10 cellular contexts compared by ENCODE assay signal in the genomic region with DNA sequence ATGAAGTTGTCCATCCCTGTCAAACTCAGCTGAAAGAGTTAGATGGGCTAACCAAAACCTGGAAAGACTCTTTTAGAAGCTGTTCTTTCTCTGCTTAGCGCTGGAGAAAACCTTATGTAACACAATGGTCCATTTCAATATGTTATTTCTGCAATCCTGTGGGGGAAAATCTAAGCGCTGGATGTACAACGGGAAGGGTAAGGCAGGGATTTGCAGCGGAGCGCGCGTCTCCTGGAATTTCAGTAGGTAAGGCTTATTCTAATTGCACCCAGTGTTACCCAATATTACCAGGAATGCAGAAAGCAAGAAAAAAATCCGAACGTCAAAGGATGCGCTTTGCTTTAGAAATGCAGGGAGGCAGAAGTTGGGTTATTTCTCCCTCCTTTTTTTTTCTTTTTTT. TPM values are rescaled to one million over a fixed set of nuclear protein-coding genes. Genes with fewer than 3 reads are reported as not detected.
DNase-seq lines count a peak whose midpoint lies in the region; ATAC-seq and TF ChIP-seq lines count a peak whose summit lies in the region.
"Had no signal": no experiment of that assay in that cellular context is flagged by ENCODE, and none has a peak within 500 bp of the region (broad histone marks: within the 10 kb centered on the region; RNA-seq: fewer than 3 reads in every experiment).

No MANE protein-coding gene starts in this region.

- H3K9me3 Mint-ChIP-seq in neural crest cell, result no peaks in the 10 kb centered on the region

- peak overlapping the region; percentile 46 for H3K4me3 ChIP-seq in right cardiac atrium (ENCODE audit: low read length)
- peak overlapping the region; percentile 7 to 76 for H3K4me3 ChIP-seq in esophagus (ENCODE audit: low read depth in 1 of 2, low read length in 2 of 2)

- peaks cover 23% of the 10 kb centered on the region for H3K4me1 Mint-ChIP-seq in neural crest cell

- TF ChIP-seq CTCF in neural crest cell (conservative IDR thresholded peaks at IDR 0.05), result no peak

- H3K4me1 ChIP-seq in right cardiac atrium (ENCODE audit: control insufficient read depth, insufficient read depth, low read length) (peaks cover 4% of the 10 kb centered on the region), esophagus (ENCODE audit: control insufficient read depth in 2 of 2, insufficient read depth in 2 of 2, low read length in 1 of 2) (peaks cover 0 to 5% of the 10 kb centered on the region in 2 donors)

- H3K4me3 Mint-ChIP-seq in neural crest cell, result peak overlapping the region; percentile 61

- H3K36me3 ChIP-seq in esophagus (ENCODE audit: control insufficient read depth in 2 of 2, insufficient read depth in 2 of 2, low read length in 1 of 2), result no peaks in the 10 kb centered on the region

- WGBS in right cardiac atrium, result 24% methylated on average over 10 of the region's 10 CpGs
- WGBS in esophagus, 2 donors, result 35 to 47% methylated on average over 10 of the region's 10 CpGs

- H3K27ac ChIP-seq in right cardiac atrium (ENCODE audit: low read length), result no peak overlapping the region
- H3K27ac ChIP-seq in esophagus (ENCODE audit: low read depth in 2 of 2, low read length in 1 of 2), result no peak overlapping the region

- intact Hi-C loops in right cardiac atrium (cut with DNase I) (loop anchor here in 2 of 4 donors (5.0 to 10.0 kb wide), 3 partner anchors 308 to 842 kb away; no protein-coding TSS in a partner anchor), cardiac septum (cut with DNase I) (loop anchor here (5.0 to 10.0 kb wide), 3 partner anchors 196 to 842 kb away; no protein-coding TSS in a partner anchor), sciatic nerve (cut with DNase I) (no loop called here)

- H3K9me3 ChIP-seq in right cardiac atrium (ENCODE audit: control insufficient read depth, low read length) (no peaks in the 10 kb centered on the region), esophagus (ENCODE audit: control insufficient read depth in 2 of 2, insufficient read depth in 1 of 2, low read depth in 1 of 2, low read length in 1 of 2) (no peaks in the 10 kb centered on the region)

- H3K27ac Mint-ChIP-seq in neural crest cell (ENCODE audit: unreplicated experiment), result no peak overlapping the region

- DNase-seq in right cardiac atrium, result no peak
- no peak for DNase-seq in cardiac septum (ENCODE audit: low spot score)
- no peak for DNase-seq in neural crest cell (ENCODE audit: low read depth, low spot score)
- no peak for DNase-seq in activated naive CD4-positive, alpha-beta T cell (lab: John Stamatoyannopoulos, UW)
- no peak for DNase-seq in sciatic nerve (ENCODE audit: low spot score)
- no peak for DNase-seq in NCI-H226
- DNase-seq: IMR-90 had no signal

- H3K27me3 ChIP-seq in right cardiac atrium (ENCODE audit: control insufficient read depth, insufficient read depth) (no peaks in the 10 kb centered on the region), esophagus (ENCODE audit: control insufficient read depth in 1 of 2, insufficient read depth in 2 of 2, low read length in 2 of 2) (no peaks in the 10 kb centered on the region)

- no peaks in the 10 kb centered on the region for H3K36me3 Mint-ChIP-seq in neural crest cell (ENCODE audit: low read depth)

- peaks cover 66% of the 10 kb centered on the region for H3K27me3 Mint-ChIP-seq in neural crest cell (ENCODE audit: low read depth)

- ATAC-seq in right cardiac atrium (no peak), HG03565 (IDR thresholded peaks at IDR 0.05; ENCODE audit: unreplicated experiment) (no peak), sciatic nerve (no peak)

RNA-seq across cellular contexts. Expression of a gene that starts 2.0 kb away (rescaled TPM):
- total RNA-seq in right cardiac atrium (1 to 10 TPM; 4.7 to 9.1 (median 6.4) TPM), cardiac septum (1.2 TPM), neural crest cell (0.09 and 0.37 TPM in 2 replicates), sciatic nerve (3.2 TPM)
- polyA plus RNA-seq in right cardiac atrium (0.97 TPM), esophagus (10 to 100 TPM in 1 of 2 donors, 1 to 10 TPM in 1; 2.6 to 14.5 TPM)
- total RNA-seq: IMR-90 had no signal
- polyA plus RNA-seq: BJ had no signal
